In the genomic region with DNA sequence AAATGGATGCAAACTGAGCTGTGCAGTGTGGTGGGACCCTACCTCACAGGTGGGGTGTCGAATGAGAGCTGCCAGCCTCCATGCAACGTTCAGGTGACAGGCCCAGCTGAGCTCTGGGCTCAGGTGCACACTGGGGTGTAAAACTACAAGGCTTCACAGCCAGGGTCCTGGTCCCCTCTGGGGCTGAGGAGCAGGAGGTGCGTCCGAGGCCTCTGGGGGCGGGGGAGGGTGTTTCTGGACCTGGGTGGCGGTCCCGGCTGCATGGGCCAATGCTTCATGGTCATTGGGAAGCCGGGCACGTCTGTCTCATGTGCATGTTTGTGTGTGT, we compare ENCODE assay signal across 20 cellular contexts. TPM values are rescaled to one million over a fixed set of nuclear protein-coding genes. Genes with fewer than 3 reads are reported as not detected.
"Had no signal": no experiment of that assay in that cellular context is flagged by ENCODE, and none has a peak within 500 bp of the region (broad histone marks: within the 10 kb centered on the region; RNA-seq: fewer than 3 reads in every experiment).

No MANE protein-coding gene starts in this region.

- H3K27ac ChIP-seq: brain microvascular endothelial cell, gastroesophageal sphincter, heart left ventricle, pancreas, tibial artery, uterus had no signal

- H3K4me3 Mint-ChIP-seq: activated naive CD4-positive, alpha-beta T cell treated with anti-CD3 and anti-CD28 coated beads for 36 hours; activated T-helper 17 cell treated with anti-CD3 and anti-CD28 coated beads, Interleukin-2, amount 50 U/mL, for 72 hours; central memory CD8-positive, alpha-beta T cell; naive thymus-derived CD4-positive, alpha-beta T cell; stimulated activated naive B cell treated with anti-CD40 and anti-IgM and Interleukin-4, amounts not matched to agents 10 μg/mL and 1 μg/mL and 100 μg/mL, for 72 hours; T-helper 1 cell treated with Interleukin-12 subunit alpha and Interleukin-12 subunit beta and Interleukin-4 antibody, amounts not matched to agents 30 μg/mL and 1 μg/mL, for 36 hours had no signal

- ATAC-seq: activated T-helper 17 cell treated with anti-CD3 and anti-CD28 coated beads, Interleukin-2, amount 50 U/mL, for 72 hours; esophagus mucosa; gastroesophageal sphincter; heart left ventricle; left ventricle myocardium superior; naive thymus-derived CD4-positive, alpha-beta T cell; pancreas; stimulated activated naive B cell treated with anti-CD40 and anti-IgM and Interleukin-4, amounts not matched to agents 10 μg/mL and 1 μg/mL and 100 μg/mL, for 72 hours had no signal

- H3K9me3 ChIP-seq: gastroesophageal sphincter, heart left ventricle, pancreas, tibial artery, uterus had no signal

- H3K36me3 ChIP-seq: brain microvascular endothelial cell, gastroesophageal sphincter, heart left ventricle, pancreas, tibial artery, uterus had no signal

- H3K27me3 Mint-ChIP-seq: stimulated activated naive B cell treated with anti-CD40 and anti-IgM and Interleukin-4, amounts not matched to agents 10 μg/mL and 1 μg/mL and 100 μg/mL, for 72 hours had no signal

- DNase-seq: activated CD4-positive, alpha-beta T cell treated with anti-CD3 and anti-CD28 coated beads, Interleukin-2, amount 50 U/mL, for 1 hour; activated naive CD4-positive, alpha-beta T cell treated with anti-CD3 and anti-CD28 coated beads for 36 hours; activated T-cell treated with anti-CD3 and anti-CD28 coated beads for 4 hours; brain microvascular endothelial cell; cortex of kidney; effector CD4-positive, alpha-beta T cell; heart left ventricle; left ventricle myocardium superior; mesenchymal stem cell; naive thymus-derived CD4-positive, alpha-beta T cell; stimulated activated naive B cell treated with anti-CD40 and anti-IgM and Interleukin-4, amounts not matched to agents 10 μg/mL and 1 μg/mL and 100 μg/mL, for 72 hours had no signal

- H3K27ac Mint-ChIP-seq: activated naive CD4-positive, alpha-beta T cell treated with anti-CD3 and anti-CD28 coated beads for 36 hours; activated T-helper 17 cell treated with anti-CD3 and anti-CD28 coated beads, Interleukin-2, amount 50 U/mL, for 72 hours; naive thymus-derived CD4-positive, alpha-beta T cell; stimulated activated naive B cell treated with anti-CD40 and anti-IgM and Interleukin-4, amounts not matched to agents 10 μg/mL and 1 μg/mL and 100 μg/mL, for 72 hours; T-helper 1 cell treated with Interleukin-12 subunit alpha and Interleukin-12 subunit beta and Interleukin-4 antibody, amounts not matched to agents 30 μg/mL and 1 μg/mL, for 36 hours had no signal

- H3K4me1 ChIP-seq: uterus had no signal

- H3K36me3 Mint-ChIP-seq: naive thymus-derived CD4-positive, alpha-beta T cell; stimulated activated naive B cell treated with anti-CD40 and anti-IgM and Interleukin-4, amounts not matched to agents 10 μg/mL and 1 μg/mL and 100 μg/mL, for 72 hours had no signal

- H3K9me3 Mint-ChIP-seq: activated naive CD4-positive, alpha-beta T cell treated with anti-CD3 and anti-CD28 coated beads for 36 hours; activated T-helper 17 cell treated with anti-CD3 and anti-CD28 coated beads, Interleukin-2, amount 50 U/mL, for 72 hours; central memory CD8-positive, alpha-beta T cell; naive thymus-derived CD4-positive, alpha-beta T cell; stimulated activated naive B cell treated with anti-CD40 and anti-IgM and Interleukin-4, amounts not matched to agents 10 μg/mL and 1 μg/mL and 100 μg/mL, for 72 hours; T-helper 1 cell treated with Interleukin-12 subunit alpha and Interleukin-12 subunit beta and Interleukin-4 antibody, amounts not matched to agents 30 μg/mL and 1 μg/mL, for 36 hours had no signal

- H3K27me3 ChIP-seq: brain microvascular endothelial cell, gastroesophageal sphincter, heart left ventricle, pancreas, tibial artery, uterus had no signal

- H3K4me3 ChIP-seq: gastroesophageal sphincter, heart left ventricle, pancreas, tibial artery, uterus had no signal

RNA-seq across cellular contexts. Expression of gene SORCS2, which starts 26.5 kb away (rescaled TPM):
- total RNA-seq: activated CD8-positive, alpha-beta memory T cell treated with anti-CD3 and anti-CD28 coated beads for 36 hours had no signal
- polyA plus RNA-seq: naive thymus-derived CD4-positive, alpha-beta T cell had no signal
